ENCODE assay signal across 23 cellular contexts in the genomic region with DNA sequence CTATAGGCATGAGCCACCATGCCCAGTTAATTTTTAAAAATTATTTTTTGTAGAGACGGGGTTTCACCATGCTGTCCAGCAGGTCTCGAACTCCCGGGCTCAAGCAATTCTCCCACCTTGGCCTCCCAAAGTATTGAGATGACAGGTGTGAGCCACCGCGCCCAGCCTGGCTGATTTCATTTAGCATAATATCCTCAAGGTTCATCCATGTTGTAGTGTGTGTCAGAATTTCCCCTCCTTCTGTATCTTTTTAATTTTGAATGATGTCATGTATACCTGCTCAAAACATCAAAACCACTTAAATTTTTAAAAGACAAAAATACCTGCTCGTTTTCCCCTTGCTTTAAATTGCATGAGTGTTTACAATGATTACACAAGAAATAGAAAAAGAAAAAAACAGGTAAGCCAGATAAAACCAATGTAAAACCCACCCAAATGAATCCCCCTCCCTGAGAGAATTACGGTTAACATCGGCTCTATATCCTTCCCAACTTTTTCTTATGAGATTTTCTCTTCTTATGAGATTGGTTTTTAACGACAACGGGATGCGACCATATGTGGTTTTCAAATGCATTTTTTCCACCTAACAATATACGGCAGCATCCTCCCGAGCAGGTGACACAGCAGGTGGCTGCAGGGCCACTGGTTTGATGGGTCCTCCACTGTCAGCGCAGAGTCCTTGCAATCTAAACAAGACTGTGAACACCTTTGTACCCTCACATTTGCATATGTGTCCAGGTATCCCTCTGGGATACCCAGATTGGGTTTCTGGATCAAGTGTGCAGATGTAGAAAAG. TPM values are rescaled to one million over a fixed set of nuclear protein-coding genes. Genes with fewer than 3 reads are reported as not detected.
DNase-seq lines count a peak whose midpoint lies in the region; ATAC-seq and TF ChIP-seq lines count a peak whose summit lies in the region.
"Had no signal": no experiment of that assay in that cellular context is flagged by ENCODE, and none has a peak within 500 bp of the region (broad histone marks: within the 10 kb centered on the region; RNA-seq: fewer than 3 reads in every experiment).

No MANE protein-coding gene starts in this region.

- no peak for TF ChIP-seq CTCF in CD4-positive, alpha-beta T cell (IDR thresholded peaks at IDR 0.05)

- peak; percentile 71 for ATAC-seq in CD4-positive, alpha-beta T cell (ENCODE audit: poor library complexity)
- peak; percentile 30 for ATAC-seq in activated T-helper 17 cell treated with anti-CD3 and anti-CD28 coated beads, Interleukin-2, amount 50 U/mL, for 72 hours (replicated peaks)
- ATAC-seq in activated CD8-positive, alpha-beta T cell treated with anti-CD3 and anti-CD28 coated beads, Interleukin-2, amount 10 ng/mL, durations not matched to agents 7 days and 5 days = no peak
- no peak for ATAC-seq in GM18909 (IDR thresholded peaks at IDR 0.05; ENCODE audit: poor library complexity, unreplicated experiment)
- no peak for ATAC-seq in GM21390 (IDR thresholded peaks at IDR 0.05; ENCODE audit: unreplicated experiment)
- ATAC-seq: esophagus mucosa had no signal

- H3K27me3 ChIP-seq in CD4-positive, alpha-beta T cell (ENCODE audit: control insufficient read depth, insufficient read depth, low read length) = no peaks in the 10 kb centered on the region
- H3K27me3 ChIP-seq: spleen, upper lobe of left lung had no signal

- peak overlapping the region; percentile 34 for H3K4me3 Mint-ChIP-seq in CD4-positive, alpha-beta T cell
- peak overlapping the region; percentile 24 for H3K4me3 Mint-ChIP-seq in activated T-helper 17 cell treated with anti-CD3 and anti-CD28 coated beads, Interleukin-2, amount 50 U/mL, for 72 hours
- no peak overlapping the region for H3K4me3 Mint-ChIP-seq in activated CD8-positive, alpha-beta T cell treated with anti-CD3 and anti-CD28 coated beads, Interleukin-2, amount 10 ng/mL, durations not matched to agents 7 days and 5 days
- H3K4me3 Mint-ChIP-seq: activated CD4-positive, alpha-beta memory T cell treated with anti-CD3 and anti-CD28 coated beads, Interleukin-2, amount 10 ng/mL, durations not matched to agents 7 days and 5 days had no signal

- H3K36me3 Mint-ChIP-seq in CD4-positive, alpha-beta T cell (ENCODE audit: low read depth) = peaks cover 4% of the 10 kb centered on the region
- H3K36me3 Mint-ChIP-seq in activated T-helper 17 cell treated with anti-CD3 and anti-CD28 coated beads, Interleukin-2, amount 50 U/mL, for 72 hours (ENCODE audit: low read depth) = peaks cover 5% of the 10 kb centered on the region
- no peaks in the 10 kb centered on the region for H3K36me3 Mint-ChIP-seq in activated CD8-positive, alpha-beta T cell treated with anti-CD3 and anti-CD28 coated beads, Interleukin-2, amount 10 ng/mL, durations not matched to agents 7 days and 5 days (ENCODE audit: low read depth)

- no peaks in the 10 kb centered on the region for H3K9me3 Mint-ChIP-seq in CD4-positive, alpha-beta T cell
- H3K9me3 Mint-ChIP-seq in activated T-helper 17 cell treated with anti-CD3 and anti-CD28 coated beads, Interleukin-2, amount 50 U/mL, for 72 hours = no peaks in the 10 kb centered on the region
- H3K9me3 Mint-ChIP-seq in activated CD8-positive, alpha-beta T cell treated with anti-CD3 and anti-CD28 coated beads, Interleukin-2, amount 10 ng/mL, durations not matched to agents 7 days and 5 days (ENCODE audit: insufficient read depth) = no peaks in the 10 kb centered on the region
- H3K9me3 Mint-ChIP-seq: activated CD4-positive, alpha-beta memory T cell treated with anti-CD3 and anti-CD28 coated beads, Interleukin-2, amount 10 ng/mL, durations not matched to agents 7 days and 5 days had no signal

- CTCF ChIA-PET in CD4-positive, alpha-beta T cell (lab: Charles Lee) = interaction anchor here (0.8 kb wide), 1 partner anchor 21 kb away, joined by 3 read pairs; no protein-coding TSS in a partner anchor
- CTCF ChIA-PET in activated CD8-positive, alpha-beta T cell treated with anti-CD3 and anti-CD28 coated beads, Interleukin-2, amount 10 ng/mL, durations not matched to agents 7 days and 5 days (lab: Charles Lee) = no interaction called here

- peaks cover 80% of the 10 kb centered on the region for H3K4me1 Mint-ChIP-seq in CD4-positive, alpha-beta T cell (ENCODE audit: low read depth)
- peaks cover 49% of the 10 kb centered on the region for H3K4me1 Mint-ChIP-seq in activated T-helper 17 cell treated with anti-CD3 and anti-CD28 coated beads, Interleukin-2, amount 50 U/mL, for 72 hours
- H3K4me1 Mint-ChIP-seq in activated CD8-positive, alpha-beta T cell treated with anti-CD3 and anti-CD28 coated beads, Interleukin-2, amount 10 ng/mL, durations not matched to agents 7 days and 5 days (ENCODE audit: low read depth) = peaks cover 13% of the 10 kb centered on the region

- H3K27me3 Mint-ChIP-seq in CD4-positive, alpha-beta T cell = no peaks in the 10 kb centered on the region
- H3K27me3 Mint-ChIP-seq in activated T-helper 17 cell treated with anti-CD3 and anti-CD28 coated beads, Interleukin-2, amount 50 U/mL, for 72 hours = no peaks in the 10 kb centered on the region
- no peaks in the 10 kb centered on the region for H3K27me3 Mint-ChIP-seq in activated CD8-positive, alpha-beta T cell treated with anti-CD3 and anti-CD28 coated beads, Interleukin-2, amount 10 ng/mL, durations not matched to agents 7 days and 5 days (ENCODE audit: low read depth)
- H3K27me3 Mint-ChIP-seq: activated CD4-positive, alpha-beta memory T cell treated with anti-CD3 and anti-CD28 coated beads, Interleukin-2, amount 10 ng/mL, durations not matched to agents 7 days and 5 days had no signal

- intact Hi-C loops in CD4-positive, alpha-beta T cell (cut with DNase I, micrococcal nuclease) = no loop called here

- no peak overlapping the region for H3K27ac ChIP-seq in CD4-positive, alpha-beta T cell (ENCODE audit: low read depth, low read length)
- H3K27ac ChIP-seq: VCaP had no signal

- H3K9me3 ChIP-seq in CD4-positive, alpha-beta T cell (ENCODE audit: control insufficient read depth, low read length) = no peaks in the 10 kb centered on the region
- H3K9me3 ChIP-seq: spleen, upper lobe of left lung had no signal

- POLR2A ChIA-PET in CD4-positive, alpha-beta T cell (lab: Charles Lee) = no interaction called here
- POLR2A ChIA-PET in activated CD8-positive, alpha-beta T cell treated with anti-CD3 and anti-CD28 coated beads, Interleukin-2, amount 10 ng/mL, durations not matched to agents 7 days and 5 days (lab: Charles Lee) = no interaction called here

- H3K27ac Mint-ChIP-seq in CD4-positive, alpha-beta T cell = peak overlapping the region; percentile 88
- H3K27ac Mint-ChIP-seq in activated T-helper 17 cell treated with anti-CD3 and anti-CD28 coated beads, Interleukin-2, amount 50 U/mL, for 72 hours = peak overlapping the region; percentile 49
- H3K27ac Mint-ChIP-seq in activated CD8-positive, alpha-beta T cell treated with anti-CD3 and anti-CD28 coated beads, Interleukin-2, amount 10 ng/mL, durations not matched to agents 7 days and 5 days = no peak overlapping the region
- H3K27ac Mint-ChIP-seq: activated CD4-positive, alpha-beta memory T cell treated with anti-CD3 and anti-CD28 coated beads, Interleukin-2, amount 10 ng/mL, durations not matched to agents 7 days and 5 days had no signal

- DNase-seq in NCI-H510A treated with DMSO at 0.1 percent for 48 hours (lab: John Stamatoyannopoulos, UW) = peak; percentile 39
- DNase-seq in NCI-H510A (lab: John Stamatoyannopoulos, UW) = no peak
- no peak for DNase-seq in CD4-positive, alpha-beta T cell
- peak; percentile 82 for DNase-seq in NCI-H2107 treated with DMSO at 0.1 percent for 48 hours (lab: John Stamatoyannopoulos, UW; ENCODE audit: unreplicated experiment)
- DNase-seq in activated CD8-positive, alpha-beta T cell treated with anti-CD3 and anti-CD28 coated beads, Interleukin-2, amount 10 ng/mL, durations not matched to agents 7 days and 5 days = no peak
- DNase-seq: activated CD4-positive, alpha-beta memory T cell treated with anti-CD3 and anti-CD28 coated beads, Interleukin-2, amount 10 ng/mL, durations not matched to agents 7 days and 5 days; activated naive CD4-positive, alpha-beta T cell treated with anti-CD3 and anti-CD28 coated beads, Interleukin-2, amount 50 U/mL, for 16 hours; activated T-cell treated with anti-CD3 and anti-CD28 coated beads, Interleukin-2, amount 50 U/mL, for 1 hour; Calu3; cerebellar nuclear complex; NCI-H1436 treated with DMSO at 0.1 percent for 48 hours; NCI-H524; nucleus accumbens; retina; Right ventricle myocardium superior; spleen; stimulated activated CD4-positive, alpha-beta T cell treated with anti-CD3 and anti-CD28 coated beads, Interleukin-4, amount 100 ng/mL, for 24 hours; upper lobe of left lung had no signal

RNA-seq across cellular contexts. Expression of gene IFFO2, which starts 22.1 kb away (rescaled TPM):
- total RNA-seq in CD4-positive, alpha-beta T cell = 100 to 1,000 TPM; 106 to 112 TPM
- total RNA-seq in activated T-helper 17 cell treated with anti-CD3 and anti-CD28 coated beads, Interleukin-2, amount 50 U/mL, for 72 hours = 10 to 100 TPM; 17.0 to 38.2 TPM
- total RNA-seq in activated CD8-positive, alpha-beta T cell treated with anti-CD3 and anti-CD28 coated beads, Interleukin-2, amount 10 ng/mL, durations not matched to agents 7 days and 5 days = 1 to 10 TPM; 7.2 to 8.2 TPM

RNA-seq across cellular contexts. Expression of gene ALDH4A1, which starts 32.0 kb away (rescaled TPM):
- total RNA-seq in CD4-positive, alpha-beta T cell = under 1 TPM; 0.61 to 0.71 TPM
- 1 to 10 TPM; 3.5 to 4.8 TPM for total RNA-seq in activated T-helper 17 cell treated with anti-CD3 and anti-CD28 coated beads, Interleukin-2, amount 50 U/mL, for 72 hours
- total RNA-seq in activated CD8-positive, alpha-beta T cell treated with anti-CD3 and anti-CD28 coated beads, Interleukin-2, amount 10 ng/mL, durations not matched to agents 7 days and 5 days = 1 to 10 TPM; 4.2 to 4.3 TPM

Comparison
In these comparisons a context has a peak if more than half of its experiments do, and no peak if none do; other contexts are left out.
1. DNase-seq: peak in NCI-H510A treated with DMSO at 0.1 percent for 48 hours (single experiment) and NCI-H2107 treated with DMSO at 0.1 percent for 48 hours (single experiment); none in NCI-H510A (single experiment), CD4-positive, alpha-beta T cell (0 of 10) and activated CD8-positive, alpha-beta T cell treated with anti-CD3 and anti-CD28 coated beads, Interleukin-2, amount 10 ng/mL, durations not matched to agents 7 days and 5 days (single experiment).
2. ATAC-seq: peak in CD4-positive, alpha-beta T cell (single experiment) and activated T-helper 17 cell treated with anti-CD3 and anti-CD28 coated beads, Interleukin-2, amount 50 U/mL, for 72 hours (single experiment); none in activated CD8-positive, alpha-beta T cell treated with anti-CD3 and anti-CD28 coated beads, Interleukin-2, amount 10 ng/mL, durations not matched to agents 7 days and 5 days (single experiment), GM18909 (single experiment) and GM21390 (single experiment).